Comparison of ENCODE assay signal across 18 cellular contexts in genomic region chr15:54564142-54564541, GRCh38.
"Had no signal": no experiment of that assay in that cellular context is flagged by ENCODE, and none has a peak within 500 bp of the region (broad histone marks: within the 10 kb centered on the region; RNA-seq: fewer than 3 reads in every experiment).

No MANE protein-coding gene starts in this region.

- ATAC-seq: activated CD4-positive, CD25-positive, alpha-beta regulatory T cell treated with anti-CD3 and anti-CD28 coated beads, Interleukin-2, amount 50 U/mL, for 24 hours; activated naive CD4-positive, alpha-beta T cell treated with anti-CD3 and anti-CD28 coated beads, Interleukin-2, amount 50 U/mL, for 72 hours; foreskin keratinocyte; heart left ventricle; stimulated activated naive B cell treated with anti-CD40 and anti-IgM and Interleukin-4, amounts not matched to agents 10 μg/mL and 1 μg/mL and 100 μg/mL, for 72 hours had no signal

- DNase-seq: activated CD4-positive, alpha-beta memory T cell treated with anti-CD3 and anti-CD28 coated beads, Interleukin-2, amount 10 ng/mL, durations not matched to agents 7 days and 5 days; activated CD4-positive, alpha-beta T cell treated with anti-CD3 and anti-CD28 coated beads, Interleukin-2, amount 10 ng/mL, durations not matched to agents 24 days and 14 days; activated T-cell treated with anti-CD3 and anti-CD28 coated beads, Interleukin-2, amount 50 U/mL, for 48 hours; central memory CD4-positive, alpha-beta T cell; effector CD4-positive, alpha-beta T cell; foreskin keratinocyte; heart left ventricle; naive B cell; ovary; stimulated activated CD4-positive, alpha-beta T cell treated with anti-CD3 and anti-CD28 coated beads, Interleukin-15, amount 100 ng/mL, for 24 hours; stimulated activated CD4-positive, alpha-beta T cell treated with anti-CD3 and anti-CD28 coated beads, Interleukin-2, amount 100 ng/mL, for 24 hours; stimulated activated naive B cell treated with anti-CD40 and anti-IgM and Interleukin-4, amounts not matched to agents 10 μg/mL and 1 μg/mL and 100 μg/mL, for 72 hours; stomach; thyroid gland; upper lobe of left lung; WERI-Rb-1 had no signal
